Comparison of ENCODE assay signal across 27 cellular contexts in the genomic region with DNA sequence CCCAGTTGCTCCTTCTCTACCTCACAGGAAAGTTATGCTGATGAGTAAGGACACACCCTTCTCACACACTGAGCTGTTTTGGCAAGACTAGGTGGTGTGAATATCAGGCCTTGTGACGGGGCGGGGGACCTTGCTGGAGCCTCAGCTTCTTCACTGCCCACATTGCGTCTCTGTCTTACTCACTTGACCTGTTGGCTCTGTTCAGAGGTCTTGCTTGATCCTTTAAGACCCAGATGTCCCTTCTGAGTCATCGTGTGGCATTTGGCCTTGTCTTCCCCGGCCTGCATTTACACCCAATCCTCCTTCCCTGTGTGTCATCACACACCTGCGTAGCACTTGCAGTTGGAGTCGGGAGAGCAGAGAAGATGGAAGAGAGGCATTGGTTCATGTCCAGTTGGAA. TPM values are rescaled to one million over a fixed set of nuclear protein-coding genes. Genes with fewer than 3 reads are reported as not detected.
DNase-seq lines count a peak whose midpoint lies in the region; ATAC-seq and TF ChIP-seq lines count a peak whose summit lies in the region.
"Had no signal": no experiment of that assay in that cellular context is flagged by ENCODE, and none has a peak within 500 bp of the region (broad histone marks: within the 10 kb centered on the region; RNA-seq: fewer than 3 reads in every experiment).

No MANE protein-coding gene starts in this region.

- no peak overlapping the region for H3K4me3 Mint-ChIP-seq in neural crest cell
- H3K4me3 Mint-ChIP-seq in activated T-helper 17 cell treated with anti-CD3 and anti-CD28 coated beads, Interleukin-2, amount 50 U/mL, for 72 hours = no peak overlapping the region
- H3K4me3 Mint-ChIP-seq: naive thymus-derived CD8-positive, alpha-beta T cell; T-helper 1 cell treated with Interleukin-12 subunit alpha and Interleukin-12 subunit beta and Interleukin-4 antibody, amounts not matched to agents 30 μg/mL and 1 μg/mL, for 36 hours had no signal

- no peaks in the 10 kb centered on the region for H3K36me3 Mint-ChIP-seq in neural crest cell (ENCODE audit: low read depth)
- H3K36me3 Mint-ChIP-seq in activated T-helper 17 cell treated with anti-CD3 and anti-CD28 coated beads, Interleukin-2, amount 50 U/mL, for 72 hours (ENCODE audit: low read depth) = no peaks in the 10 kb centered on the region

- no peaks in the 10 kb centered on the region for H3K4me1 Mint-ChIP-seq in neural crest cell
- no peaks in the 10 kb centered on the region for H3K4me1 Mint-ChIP-seq in activated T-helper 17 cell treated with anti-CD3 and anti-CD28 coated beads, Interleukin-2, amount 50 U/mL, for 72 hours

- H3K27ac Mint-ChIP-seq in neural crest cell (ENCODE audit: unreplicated experiment) = peak overlapping the region; percentile 81
- H3K27ac Mint-ChIP-seq in activated T-helper 17 cell treated with anti-CD3 and anti-CD28 coated beads, Interleukin-2, amount 50 U/mL, for 72 hours = no peak overlapping the region
- H3K27ac Mint-ChIP-seq: T-helper 1 cell treated with Interleukin-12 subunit alpha and Interleukin-12 subunit beta and Interleukin-4 antibody, amounts not matched to agents 30 μg/mL and 1 μg/mL, for 36 hours had no signal

- H3K27me3 Mint-ChIP-seq in neural crest cell (ENCODE audit: low read depth) = peaks cover 5% of the 10 kb centered on the region
- H3K27me3 Mint-ChIP-seq in activated T-helper 17 cell treated with anti-CD3 and anti-CD28 coated beads, Interleukin-2, amount 50 U/mL, for 72 hours = peaks cover 3% of the 10 kb centered on the region

- H3K9me3 Mint-ChIP-seq in neural crest cell = peaks cover 3% of the 10 kb centered on the region
- H3K9me3 Mint-ChIP-seq in activated T-helper 17 cell treated with anti-CD3 and anti-CD28 coated beads, Interleukin-2, amount 50 U/mL, for 72 hours = peaks cover 4% of the 10 kb centered on the region
- H3K9me3 Mint-ChIP-seq: T-helper 1 cell treated with Interleukin-12 subunit alpha and Interleukin-12 subunit beta and Interleukin-4 antibody, amounts not matched to agents 30 μg/mL and 1 μg/mL, for 36 hours had no signal

- ATAC-seq in HG03442 (IDR thresholded peaks at IDR 0.05; ENCODE audit: unreplicated experiment) = no peak
- no peak for ATAC-seq in activated T-helper 17 cell treated with anti-CD3 and anti-CD28 coated beads, Interleukin-2, amount 50 U/mL, for 72 hours (replicated peaks)
- ATAC-seq: naive thymus-derived CD8-positive, alpha-beta T cell had no signal

- TF ChIP-seq CTCF in epithelial cell of esophagus (IDR thresholded peaks at IDR 0.05; ENCODE audit: insufficient read depth, low read depth, low read length, missing control alignments) (no peak), neural crest cell (conservative IDR thresholded peaks at IDR 0.05) (no peak)

- no peak overlapping the region for H3K4me3 ChIP-seq in epithelial cell of esophagus (ENCODE audit: low read length)
- H3K4me3 ChIP-seq: cardiac muscle cell, HAP-1, SJSA1, thyroid gland had no signal

- DNase-seq in HCEC 1CT (peak; percentile 45), NCI-H226 (peak; percentile 26), epithelial cell of esophagus (ENCODE audit: low read depth) (peak; percentile 98), neural crest cell (ENCODE audit: low read depth, low spot score) (no peak), T-helper 2 cell (no peak)
- no peak for DNase-seq in stimulated activated CD4-positive, alpha-beta T cell treated with anti-CD3 and anti-CD28 coated beads, Interleukin-12 subunit alpha, Interleukin-12 subunit beta, amount 100 ng/mL, for 4 hours
- DNase-seq: activated gamma-delta T cell; COR-L47; DND-41; foreskin melanocyte; hypothalamus; kidney glomerular epithelial cell; MM.1S; naive thymus-derived CD8-positive, alpha-beta T cell; NCI-H2171; NCI-H526 treated with DMSO at 0.1 percent for 48 hours; stimulated activated CD4-positive, alpha-beta T cell treated with anti-CD3 and anti-CD28 coated beads, Interleukin-2, amount 100 ng/mL, for 24 hours; stimulated activated naive CD4-positive, alpha-beta T cell; thyroid gland had no signal

RNA-seq across cellular contexts. Expression of gene PRND, which starts 8.3 kb away (rescaled TPM):
- total RNA-seq in neural crest cell = not detected in 2 replicates
- not detected for total RNA-seq in activated T-helper 17 cell treated with anti-CD3 and anti-CD28 coated beads, Interleukin-2, amount 50 U/mL, for 72 hours
- total RNA-seq: mesenteric fat pad; naive thymus-derived CD8-positive, alpha-beta T cell; posterior vena cava; SJSA1 had no signal

RNA-seq across cellular contexts. Expression of gene PRNP, which starts 27.1 kb away (rescaled TPM):
- total RNA-seq in neural crest cell = 19.9 and 21.0 TPM in 2 replicates
- 10 to 100 TPM; 46.9 to 52.3 TPM for total RNA-seq in activated T-helper 17 cell treated with anti-CD3 and anti-CD28 coated beads, Interleukin-2, amount 50 U/mL, for 72 hours

Comparison
In these comparisons a context has a peak if more than half of its experiments do, and no peak if none do; other contexts are left out.
1. DNase-seq: peak in HCEC 1CT (single experiment), NCI-H226 (single experiment) and epithelial cell of esophagus (single experiment); none in neural crest cell (single experiment), T-helper 2 cell (0 of 5) and stimulated activated CD4-positive, alpha-beta T cell treated with anti-CD3 and anti-CD28 coated beads, Interleukin-12 subunit alpha, Interleukin-12 subunit beta, amount 100 ng/mL, for 4 hours (single experiment).